1 cellular context compared by ENCODE assay signal in genomic region chr19:46850228-46851203, GRCh38.
TF ChIP-seq lines count a peak whose summit lies in the region.

AP2S1 (minus strand) TSS chr19:46850846; CDS start chr19:46850766, 80 bp downstream.

TF ChIP-seq in HepG2, 621 proteins besides CTCF, POLR2A, EP300 and RAD21 (continued from another document and continues in another):
- TF ChIP-seq SMAD3 (CRISPR knock-in tag; IDR thresholded peaks at IDR 0.05) (peak; percentile 55; the same call in 1 of the 2 replicates), ZSCAN5A (CRISPR knock-in tag; IDR thresholded peaks at IDR 0.05; ENCODE audit: borderline replicate concordance) (no peak), RFX5 (IDR thresholded peaks at IDR 0.05; ENCODE audit: low read depth, low read length) (no peak; the same call in 1 of the 2 replicates), SMYD3 (CRISPR knock-in tag; IDR thresholded peaks at IDR 0.05) (no peak; the same call in 1 of the 2 replicates), UBTF (CRISPR knock-in tag; IDR thresholded peaks at IDR 0.05) (peak; percentile 73), DNMT1 (CRISPR knock-in tag; IDR thresholded peaks at IDR 0.05) (no peak), ZNF605 (CRISPR knock-in tag; IDR thresholded peaks at IDR 0.05) (peak; percentile 76; the same call in 1 of the 2 replicates), ERF (CRISPR knock-in tag; IDR thresholded peaks at IDR 0.05) (no peak), TRAFD1 (CRISPR knock-in tag; IDR thresholded peaks at IDR 0.05; ENCODE audit: borderline replicate concordance) (no peak), NFIC (IDR thresholded peaks at IDR 0.05; ENCODE audit: low read length) (no peak), DDIT3 (CRISPR knock-in tag; IDR thresholded peaks at IDR 0.05) (no peak), ZNF333 (CRISPR knock-in tag; IDR thresholded peaks at IDR 0.05; ENCODE audit: borderline replicate concordance) (no peak), ZNF230 (CRISPR knock-in tag; IDR thresholded peaks at IDR 0.05) (no peak), PRDM4 (CRISPR knock-in tag; IDR thresholded peaks at IDR 0.05; ENCODE audit: borderline replicate concordance) (no peak), RARG (CRISPR knock-in tag; IDR thresholded peaks at IDR 0.05; ENCODE audit: low read depth) (no peak), MED8 (CRISPR knock-in tag; IDR thresholded peaks at IDR 0.05; ENCODE audit: insufficient replicate concordance) (peak; percentile 44), SKI (IDR thresholded peaks at IDR 0.05; ENCODE audit: partially characterized antibody) (peak; percentile 21), CENPX (CRISPR knock-in tag; IDR thresholded peaks at IDR 0.05) (no peak), ZGPAT (CRISPR knock-in tag; IDR thresholded peaks at IDR 0.05) (peak; percentile 75; the same call in 1 of the 2 replicates), IKZF1 (IDR thresholded peaks at IDR 0.05) (no peak), FOXP1 (IDR thresholded peaks at IDR 0.05) (no peak), FOXP1 (CRISPR knock-in tag; IDR thresholded peaks at IDR 0.05) (no peak), ZNF570 (CRISPR knock-in tag; IDR thresholded peaks at IDR 0.05; ENCODE audit: borderline replicate concordance) (no peak), ZNF710 (CRISPR knock-in tag; IDR thresholded peaks at IDR 0.05; ENCODE audit: borderline replicate concordance) (no peak; the same call in 1 of the 2 replicates), JARID2 (CRISPR knock-in tag; IDR thresholded peaks at IDR 0.05; ENCODE audit: insufficient replicate concordance) (no peak), ZNF136 (CRISPR knock-in tag; IDR thresholded peaks at IDR 0.05; ENCODE audit: low read depth) (0 out of 2 replicates have a peak, but pooled peaks have one; percentile 70), ATF7-NPFF (CRISPR knock-in tag; IDR thresholded peaks at IDR 0.05; ENCODE audit: low read depth) (0 out of 2 replicates have a peak, but pooled peaks have one; percentile 65), ZNF33A (CRISPR knock-in tag; IDR thresholded peaks at IDR 0.05; ENCODE audit: borderline replicate concordance) (peak; percentile 98), ZNF746 (CRISPR knock-in tag; IDR thresholded peaks at IDR 0.05) (peak; percentile 54; the same call in 1 of the 2 replicates), NFIB (CRISPR knock-in tag; IDR thresholded peaks at IDR 0.05; ENCODE audit: borderline replicate concordance) (no peak), POGK (CRISPR knock-in tag; conservative IDR thresholded peaks at IDR 0.05) (peak; percentile 66; the same call in 1 of the 2 replicates), GLMP (CRISPR knock-in tag; IDR thresholded peaks at IDR 0.05; ENCODE audit: borderline replicate concordance) (no peak), ASH2L (IDR thresholded peaks at IDR 0.05; ENCODE audit: insufficient read length, low read depth, low read length) (peak; percentile 87), MAFG (CRISPR knock-in tag; IDR thresholded peaks at IDR 0.05) (no peak), TFAP4 (IDR thresholded peaks at IDR 0.05; ENCODE audit: borderline replicate concordance, low read depth) (peak; percentile 59; the same call in 1 of the 2 replicates), ZFP37 (CRISPR knock-in tag; IDR thresholded peaks at IDR 0.05; ENCODE audit: borderline replicate concordance) (0 out of 2 replicates have a peak, but pooled peaks have one; percentile 40), PHF8 (CRISPR knock-in tag; IDR thresholded peaks at IDR 0.05) (peak; percentile 89), PAXIP1 (CRISPR knock-in tag; conservative IDR thresholded peaks at IDR 0.05) (peak; percentile 55), ZNF782 (CRISPR knock-in tag; IDR thresholded peaks at IDR 0.05; ENCODE audit: borderline replicate concordance) (no peak), HNF4A (CRISPR knock-in tag; IDR thresholded peaks at IDR 0.05) (peak; percentile 27; the same call in 1 of the 2 replicates), ZFP62 (CRISPR knock-in tag; IDR thresholded peaks at IDR 0.05) (no peak; the same call in 1 of the 2 replicates), ZBTB21 (CRISPR knock-in tag; IDR thresholded peaks at IDR 0.05) (no peak), GTF3A (CRISPR knock-in tag; conservative IDR thresholded peaks at IDR 0.05) (no peak)
